Comparison of ENCODE assay signal across 8 cellular contexts in the genomic region with DNA sequence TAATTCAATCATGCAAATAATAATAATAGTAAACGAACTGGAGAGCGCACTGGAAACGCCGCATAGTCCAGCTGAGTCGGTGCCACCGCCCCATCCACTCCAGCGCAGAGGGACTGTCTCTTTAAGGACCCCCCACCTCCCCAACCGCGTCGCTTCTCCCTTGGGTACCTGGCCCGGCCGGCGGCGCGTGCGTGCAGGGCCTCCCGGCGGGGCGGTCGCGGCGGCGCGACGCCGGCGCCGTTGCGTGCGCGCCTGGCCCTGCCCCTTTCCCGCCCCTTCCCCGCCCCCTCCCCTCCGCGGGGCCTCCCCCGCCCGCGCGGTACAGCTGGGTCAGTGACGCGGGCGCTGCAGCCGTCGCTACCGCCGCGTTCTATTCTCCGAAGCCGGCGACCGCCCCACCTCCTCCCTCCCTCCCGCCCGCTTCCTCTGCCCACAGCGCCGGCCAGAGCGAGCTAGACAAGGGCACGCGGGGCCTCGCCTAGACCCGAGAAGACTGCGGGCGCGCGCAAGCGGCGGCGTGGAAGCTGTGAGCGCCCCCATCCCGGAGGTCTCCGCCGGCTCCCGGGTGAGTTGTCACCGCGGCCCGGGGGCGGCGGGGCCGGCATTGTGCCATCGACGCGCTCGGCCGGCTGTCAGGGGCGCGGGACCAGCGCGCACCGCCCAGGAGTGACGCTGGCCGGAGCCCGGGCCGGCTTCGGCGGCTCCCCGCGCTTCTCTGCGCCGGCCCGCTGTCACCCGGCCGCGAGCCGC. TPM values are rescaled to one million over a fixed set of nuclear protein-coding genes. Genes with fewer than 3 reads are reported as not detected.
DNase-seq lines count a peak whose midpoint lies in the region; ATAC-seq and TF ChIP-seq lines count a peak whose summit lies in the region.

A gene with protein sequence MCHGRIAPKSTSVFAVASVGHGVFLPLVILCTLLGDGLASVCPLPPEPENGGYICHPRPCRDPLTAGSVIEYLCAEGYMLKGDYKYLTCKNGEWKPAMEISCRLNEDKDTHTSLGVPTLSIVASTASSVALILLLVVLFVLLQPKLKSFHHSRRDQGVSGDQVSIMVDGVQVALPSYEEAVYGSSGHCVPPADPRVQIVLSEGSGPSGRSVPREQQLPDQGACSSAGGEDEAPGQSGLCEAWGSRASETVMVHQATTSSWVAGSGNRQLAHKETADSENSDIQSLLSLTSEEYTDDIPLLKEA (plus strand): TSS at position 333 of the 750 bp plus-strand sequence. CDS start 46,997 bp downstream, outside the sequence.

- peak within 1 kb of the TSS; percentile 84 for H3K4me3 ChIP-seq in kidney epithelial cell (ENCODE audit: low read depth, low read length)

- H3K36me3 ChIP-seq in kidney epithelial cell (ENCODE audit: control insufficient read depth, insufficient read depth, low read length): no peaks in the 10 kb centered on the region

- peak; percentile 59 for ATAC-seq in GM19035 (IDR thresholded peaks at IDR 0.05; ENCODE audit: unreplicated experiment)
- ATAC-seq in HG03342 (IDR thresholded peaks at IDR 0.05; ENCODE audit: unreplicated experiment): peak; percentile 56

- H3K27me3 ChIP-seq in kidney epithelial cell (ENCODE audit: control insufficient read depth, insufficient read depth, low read length): no peaks in the 10 kb centered on the region

- TF ChIP-seq CTCF in kidney epithelial cell (IDR thresholded peaks at IDR 0.05; ENCODE audit: insufficient read depth, low read length, poor library complexity, severe bottlenecking): no peak

- peak; percentile 97 for DNase-seq in AG08395 (ENCODE audit: low spot score)
- peak; percentile 86 for DNase-seq in NCI-H460 (ENCODE audit: extremely low read depth, low read depth)
- peak; percentile 79 to 86 for DNase-seq in activated CD4-positive, alpha-beta T cell treated with anti-CD3 and anti-CD28 coated beads for 24 hours (ENCODE audit: low read depth in 2 of 2)
- peak; percentile 95 for DNase-seq in cerebellum (ENCODE audit: low spot score)
- DNase-seq in kidney epithelial cell (ENCODE audit: low read depth): peak; percentile 47
- DNase-seq in stimulated activated CD4-positive, alpha-beta T cell treated with anti-CD3 and anti-CD28 coated beads, Interleukin-15, amount 100 ng/mL, for 48 hours (ENCODE audit: low read depth in 2 of 2): peak; percentile 78 to 86

RNA-seq across cellular contexts. Expression of the gene that starts here (rescaled TPM):
- total RNA-seq in NCI-H460 (2014; rRNA removed; shearing (Covaris generic)): 4.9 and 5.1 TPM in 2 replicates
- polyA plus RNA-seq in NCI-H460 (2014; cell fraction: nucleus; rRNA removed): 1.8 and 4.8 TPM in 2 replicates
- 11.5 TPM for total RNA-seq in cerebellum
- total RNA-seq in kidney epithelial cell: 49.0 TPM in 2 replicates

Comparison
In these comparisons a context has a peak if more than half of its experiments do, and no peak if none do; other contexts are left out.
1. Peak in every context shown above with its lines: DNase-seq, ATAC-seq and H3K4me3 ChIP-seq.
2. DNase-seq: peak in every context shown above with its lines; median percentile 97 in AG08395; 95 in cerebellum; 86 in NCI-H460; 82 in activated CD4-positive, alpha-beta T cell treated with anti-CD3 and anti-CD28 coated beads for 24 hours; 82 in stimulated activated CD4-positive, alpha-beta T cell treated with anti-CD3 and anti-CD28 coated beads, Interleukin-15, amount 100 ng/mL, for 48 hours; 47 in kidney epithelial cell.